8 cellular contexts compared by ENCODE assay signal in genomic region chr12:6699989-6700645, GRCh38. TPM values are rescaled to one million over a fixed set of nuclear protein-coding genes. Genes with fewer than 3 reads are reported as not detected.
DNase-seq lines count a peak whose midpoint lies in the region; ATAC-seq and TF ChIP-seq lines count a peak whose summit lies in the region.

No MANE protein-coding gene starts in this region.

- intact Hi-C loops in CD4-positive, alpha-beta T cell (cut with DNase I, micrococcal nuclease) = no loop called here
- intact Hi-C loops in breast epithelium (cut with DNase I; ENCODE audit: low total_unique reads) = no loop called here
- intact Hi-C loops in lower leg skin (cut with DNase I; ENCODE audit: low total_unique reads) = no loop called here
- intact Hi-C loops in transverse colon (cut with DNase I; ENCODE audit: low total_unique reads) = no loop called here

- H3K9me3 ChIP-seq in CD4-positive, alpha-beta T cell (ENCODE audit: control insufficient read depth, low read length) = no peaks in the 10 kb centered on the region
- H3K9me3 ChIP-seq in breast epithelium (no peaks in the 10 kb centered on the region), transverse colon (no peaks in the 10 kb centered on the region)

- no peaks in the 10 kb centered on the region for H3K9me3 Mint-ChIP-seq in CD4-positive, alpha-beta T cell

- POLR2A ChIA-PET in CD4-positive, alpha-beta T cell (lab: Charles Lee) = interaction anchor here (0.7 to 1.3 kb wide), 3 partner anchors 11 to 248 kb away, joined by 3 to 16 read pairs (median 8); partner anchors contain the start of genes COPS7A, TAPBPL and ZNF384

- no peak overlapping the region for H3K27ac ChIP-seq in CD4-positive, alpha-beta T cell (ENCODE audit: low read depth, low read length)
- H3K27ac ChIP-seq in breast epithelium (no peak overlapping the region), transverse colon (no peak overlapping the region)

- H3K27me3 ChIP-seq in CD4-positive, alpha-beta T cell (ENCODE audit: control insufficient read depth, insufficient read depth, low read length) = peaks cover 42% of the 10 kb centered on the region
- peaks cover 6 to 73% of the 10 kb centered on the region in 2 donors for H3K27me3 ChIP-seq in breast epithelium
- H3K27me3 ChIP-seq in transverse colon = peaks cover 75% of the 10 kb centered on the region

- CTCF ChIA-PET in CD4-positive, alpha-beta T cell (lab: Charles Lee) = no interaction called here

- H3K36me3 ChIP-seq in breast epithelium (no peaks in the 10 kb centered on the region), transverse colon (no peaks in the 10 kb centered on the region)

- 1% methylated on average over 44 to 55 of the region's 65 CpGs for WGBS in lower leg skin, 2 donors
- 2% methylated on average over 41 of the region's 65 CpGs; no CpG with 5 or more reads in 1 of the 2 donors for WGBS in transverse colon (ENCODE audit: low coverage in 1 of 2), 2 donors

- peak overlapping the region; percentile 86 for H3K4me3 Mint-ChIP-seq in CD4-positive, alpha-beta T cell

- H3K4me1 ChIP-seq in breast epithelium (no peaks in the 10 kb centered on the region), transverse colon (peaks cover 12 to 13% (median 13%) of the 10 kb centered on the region in 4 donors)

- H3K27ac Mint-ChIP-seq in CD4-positive, alpha-beta T cell = no peak overlapping the region

- peaks cover 26% of the 10 kb centered on the region for H3K4me1 Mint-ChIP-seq in CD4-positive, alpha-beta T cell (ENCODE audit: low read depth)

- ATAC-seq in CD4-positive, alpha-beta T cell (ENCODE audit: poor library complexity) = peak; percentile 54

- in situ Hi-C loops in transverse colon (cut with MboI; ENCODE audit: low pct_ligation_motif_present in 1 of 4, low pct_unique_long_range_greater_than_20kb in 1 of 4, low sequenced_read_pairs in 3 of 4) = no loop called here

- no peak for TF ChIP-seq EP300 in transverse colon (IDR thresholded peaks at IDR 0.05; ENCODE audit: low read depth)

- H3K4me3 ChIP-seq in breast epithelium = peak overlapping the region; percentile 26 to 72 (median 60)
- peak overlapping the region; percentile 10 for H3K4me3 ChIP-seq in lower leg skin (ENCODE audit: low read depth, poor library complexity, severe bottlenecking)
- peak overlapping the region; percentile 33 to 50 (median 42) for H3K4me3 ChIP-seq in transverse colon

- TF ChIP-seq POLR2A in breast epithelium (IDR thresholded peaks at IDR 0.05) (no peak), lower leg skin (IDR thresholded peaks at IDR 0.05) (no peak), transverse colon (IDR thresholded peaks at IDR 0.05) (no peak)

- peak in 2 of 10 experiments; percentile 13 for DNase-seq in CD4-positive, alpha-beta T cell
- DNase-seq in NCI-H2171 treated with DMSO at 0.1 percent for 48 hours (lab: John Stamatoyannopoulos, UW) (peak; percentile 81), breast epithelium (ENCODE audit: low spot score in 2 of 2) (no peak), lower leg skin (ENCODE audit: low spot score in 2 of 2) (no peak), transverse colon (peak; percentile 13), 8988T (no peak), MV-4-11 (lab: John Stamatoyannopoulos, UW) (no peak)
- DNase-seq in effector CD8-positive, alpha-beta T cell (lab: John Stamatoyannopoulos, UW) = no peak

- TF ChIP-seq CTCF in CD4-positive, alpha-beta T cell (IDR thresholded peaks at IDR 0.05) = no peak
- TF ChIP-seq CTCF in breast epithelium (IDR thresholded peaks at IDR 0.05) (no peak), lower leg skin (IDR thresholded peaks at IDR 0.05) (no peak), transverse colon (IDR thresholded peaks at IDR 0.05) (no peak)

- H3K36me3 Mint-ChIP-seq in CD4-positive, alpha-beta T cell (ENCODE audit: low read depth) = no peaks in the 10 kb centered on the region

- H3K27me3 Mint-ChIP-seq in CD4-positive, alpha-beta T cell = peaks cover 53% of the 10 kb centered on the region

RNA-seq across cellular contexts. Expression of gene PIANP, which starts 0.5 kb away (rescaled TPM):
- under 1 TPM; 0.87 to 0.99 TPM for total RNA-seq in CD4-positive, alpha-beta T cell
- total RNA-seq in breast epithelium (under 1 TPM in 2 of 3 donors, not detected in 1; 0.29 to 0.33 TPM), lower leg skin (not detected), transverse colon (under 1 TPM in 1 of 4 donors, not detected in 3; 0.64 TPM)

RNA-seq across cellular contexts. Expression of gene ZNF384, which starts 10.9 kb away (rescaled TPM):
- total RNA-seq in CD4-positive, alpha-beta T cell = 10 to 100 TPM; 67.6 TPM
- total RNA-seq in breast epithelium (10 to 100 TPM; 34.4 to 57.0 (median 49.5) TPM), lower leg skin (10 to 100 TPM; 22.7 to 79.9 (median 33.7) TPM), transverse colon (10 to 100 TPM; 34.8 to 49.4 (median 42.8) TPM)

RNA-seq across cellular contexts. Expression of gene COPS7A, which starts 23.7 kb away (rescaled TPM):
- 1 to 10 TPM; 9.4 to 9.6 TPM for total RNA-seq in CD4-positive, alpha-beta T cell
- total RNA-seq in breast epithelium (10 to 100 TPM; 52.1 to 72.2 (median 59.9) TPM), lower leg skin (10 to 100 TPM; 46.3 to 64.6 (median 56.6) TPM), transverse colon (10 to 100 TPM; 13.1 to 44.9 (median 36.9) TPM)

RNA-seq across cellular contexts. Expression of gene ING4, which starts 37.2 kb away (rescaled TPM):
- total RNA-seq in CD4-positive, alpha-beta T cell = 10 to 100 TPM; 13.8 to 17.4 TPM
- total RNA-seq in breast epithelium (10 to 100 TPM; 51.1 to 74.2 (median 56.3) TPM), lower leg skin (10 to 100 TPM; 40.8 to 63.6 (median 56.0) TPM), transverse colon (100 to 1,000 TPM in 1 of 4 donors, 10 to 100 TPM in 3; 41.8 to 165 (median 56.6) TPM)

RNA-seq across cellular contexts. Expression of gene MLF2, which starts 52.8 kb away (rescaled TPM):
- 100 to 1,000 TPM; 114 to 121 TPM for total RNA-seq in CD4-positive, alpha-beta T cell
- total RNA-seq in breast epithelium = 100 to 1,000 TPM; 130 to 168 (median 159) TPM
- 100 to 1,000 TPM; 140 to 196 (median 175) TPM for total RNA-seq in lower leg skin
- 100 to 1,000 TPM; 100 to 360 (median 164) TPM for total RNA-seq in transverse colon

Comparison
In these comparisons a context has a peak if more than half of its experiments do, and no peak if none do; other contexts are left out.
1. DNase-seq: peak in NCI-H2171 treated with DMSO at 0.1 percent for 48 hours (single experiment) and transverse colon (single experiment); none in breast epithelium (0 of 2), lower leg skin (0 of 2), effector CD8-positive, alpha-beta T cell (single experiment), 8988T (single experiment) and MV-4-11 (single experiment).
2. H3K4me3 ChIP-seq: peak in every context shown above with its lines; median percentile 60 in breast epithelium; 42 in transverse colon; 10 in lower leg skin.